12 cellular contexts compared by ENCODE assay signal in the genomic region with DNA sequence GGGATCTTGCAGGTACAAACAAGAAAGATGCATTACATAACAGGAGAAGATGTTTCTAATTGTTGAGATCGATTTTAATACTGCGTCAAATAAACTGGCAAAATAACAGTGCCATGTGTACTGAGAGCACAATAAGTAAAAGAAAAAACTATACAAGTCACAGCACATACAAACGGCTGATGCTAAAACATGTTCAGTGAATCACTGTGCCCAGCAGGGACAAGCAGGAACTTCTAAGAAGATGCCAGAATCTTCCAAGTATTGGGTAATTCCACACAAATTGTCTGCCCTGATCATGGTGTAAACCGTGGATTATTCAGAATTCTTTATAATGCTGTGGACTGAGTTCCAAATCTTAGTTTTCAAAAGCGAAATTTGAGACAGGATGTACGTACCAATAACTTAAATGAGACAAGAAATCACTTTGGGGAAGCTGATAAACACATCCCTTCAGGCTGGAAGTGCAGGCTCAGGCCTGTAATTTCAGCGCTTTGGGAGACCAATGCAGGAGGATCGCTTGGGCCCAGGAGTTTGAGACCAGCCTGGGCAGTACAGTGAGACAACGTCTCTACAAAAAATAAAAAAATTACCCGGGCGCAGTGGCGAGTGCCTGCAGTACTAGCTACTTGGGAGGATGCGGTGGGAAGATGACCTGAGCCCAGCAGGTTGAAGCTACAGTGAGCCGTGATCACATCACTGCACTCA. TPM values are rescaled to one million over a fixed set of nuclear protein-coding genes. Genes with fewer than 3 reads are reported as not detected.
DNase-seq lines count a peak whose midpoint lies in the region; ATAC-seq, FAIRE-seq and TF ChIP-seq lines count a peak whose summit lies in the region.
"Had no signal": no experiment of that assay in that cellular context is flagged by ENCODE, and none has a peak within 500 bp of the region (broad histone marks: within the 10 kb centered on the region; RNA-seq: fewer than 3 reads in every experiment).

No MANE protein-coding gene starts in this region.

- peak overlapping the region; percentile 98 for H3K27ac Mint-ChIP-seq in T-helper 1 cell treated with Interleukin-12 subunit alpha and Interleukin-12 subunit beta and Interleukin-4 antibody, amounts not matched to agents 30 μg/mL and 1 μg/mL, for 36 hours
- H3K27ac Mint-ChIP-seq in MCF 10A (ENCODE audit: low read depth, unreplicated experiment) (no peak overlapping the region), natural killer cell (peak overlapping the region; percentile 88 to 89)

- TF ChIP-seq CTCF in MCF 10A (IDR thresholded peaks at IDR 0.05; ENCODE audit: unreplicated experiment) = no peak
- TF ChIP-seq CTCF in natural killer cell (IDR thresholded peaks at IDR 0.05) = no peak

- peak overlapping the region; percentile 72 for H3K4me3 Mint-ChIP-seq in T-helper 1 cell treated with Interleukin-12 subunit alpha and Interleukin-12 subunit beta and Interleukin-4 antibody, amounts not matched to agents 30 μg/mL and 1 μg/mL, for 36 hours
- no peak overlapping the region for H3K4me3 Mint-ChIP-seq in MCF 10A (ENCODE audit: unreplicated experiment)
- H3K4me3 Mint-ChIP-seq in natural killer cell = peak overlapping the region; percentile 76

- BruUV-seq in MCF 10A (replicated peaks; lab: Mats Ljungman, UMichigan) = no TSS peak

- H3K36me3 Mint-ChIP-seq in T-helper 1 cell treated with Interleukin-12 subunit alpha and Interleukin-12 subunit beta and Interleukin-4 antibody, amounts not matched to agents 30 μg/mL and 1 μg/mL, for 36 hours (ENCODE audit: low read depth) = peaks cover 23% of the 10 kb centered on the region
- no peaks in the 10 kb centered on the region for H3K36me3 Mint-ChIP-seq in MCF 10A (ENCODE audit: insufficient read depth, unreplicated experiment)
- H3K36me3 Mint-ChIP-seq in natural killer cell = peaks cover 13% of the 10 kb centered on the region

- ATAC-seq in natural killer cell (peak; percentile 57 to 72 (median 58)), GM18511 (IDR thresholded peaks at IDR 0.05; ENCODE audit: unreplicated experiment) (no peak), HG02610 (IDR thresholded peaks at IDR 0.05; ENCODE audit: unreplicated experiment) (no peak)

- FAIRE-seq in GM18507 (lab: Jason Lieb, UNC) = peak; percentile 52
- FAIRE-seq: pancreas had no signal

- DNase-seq in GM18507 (ENCODE audit: extremely low spot score, insufficient read length, low read depth) = no peak
- peak; percentile 55 for DNase-seq in MCF 10A (ENCODE audit: unreplicated experiment)
- DNase-seq in natural killer cell = no peak
- DNase-seq in NOMO-1 treated with DMSO at 0.1 percent for 48 hours (lab: John Stamatoyannopoulos, UW; ENCODE audit: unreplicated experiment) = no peak
- DNase-seq in GM19240 (ENCODE audit: insufficient read length, low spot score) = no peak
- DNase-seq: Karpas-422, NCI-H2029, pancreas had no signal

- CTCF ChIA-PET in MCF 10A (lab: Yijun Ruan, JAX) = interaction anchor here (0.6 to 1.2 kb wide), 5 partner anchors 15 to 213 kb away, joined by 3 to 5 read pairs (median 3); no protein-coding TSS in a partner anchor

- H3K9me3 Mint-ChIP-seq in T-helper 1 cell treated with Interleukin-12 subunit alpha and Interleukin-12 subunit beta and Interleukin-4 antibody, amounts not matched to agents 30 μg/mL and 1 μg/mL, for 36 hours = peaks cover 21% of the 10 kb centered on the region
- peaks cover 9% of the 10 kb centered on the region for H3K9me3 Mint-ChIP-seq in MCF 10A (ENCODE audit: unreplicated experiment)
- H3K9me3 Mint-ChIP-seq in natural killer cell = peaks cover 0 to 8% of the 10 kb centered on the region in 2 donors

- H3K4me1 Mint-ChIP-seq in T-helper 1 cell treated with Interleukin-12 subunit alpha and Interleukin-12 subunit beta and Interleukin-4 antibody, amounts not matched to agents 30 μg/mL and 1 μg/mL, for 36 hours (ENCODE audit: low read depth) = peaks cover 80% of the 10 kb centered on the region
- H3K4me1 Mint-ChIP-seq in MCF 10A (ENCODE audit: insufficient read depth, unreplicated experiment) (peaks cover 14% of the 10 kb centered on the region), natural killer cell (peaks cover 86 to 87% of the 10 kb centered on the region in 2 donors)

- POLR2A ChIA-PET in MCF 10A (lab: Yijun Ruan, JAX) = interaction anchor here (0.8 to 1.3 kb wide), 3 partner anchors 44 to 98 kb away, joined by 3 to 4 read pairs (median 4); no protein-coding TSS in a partner anchor

- intact Hi-C loops in MCF 10A (cut with micrococcal nuclease) = no loop called here
- intact Hi-C loops in natural killer cell (cut with micrococcal nuclease) = no loop called here

- no peaks in the 10 kb centered on the region for H3K27me3 Mint-ChIP-seq in T-helper 1 cell treated with Interleukin-12 subunit alpha and Interleukin-12 subunit beta and Interleukin-4 antibody, amounts not matched to agents 30 μg/mL and 1 μg/mL, for 36 hours (ENCODE audit: low read depth)
- no peaks in the 10 kb centered on the region for H3K27me3 Mint-ChIP-seq in MCF 10A (ENCODE audit: insufficient read depth, unreplicated experiment)
- no peaks in the 10 kb centered on the region for H3K27me3 Mint-ChIP-seq in natural killer cell (ENCODE audit: low read depth in 2 of 2)

RNA-seq across cellular contexts. Expression of a gene that starts 54.4 kb away (rescaled TPM):
- total RNA-seq in MCF 10A (2022) = not detected in 2 replicates
- 10 to 100 TPM; 30.4 to 93.4 (median 60.8) TPM for total RNA-seq in natural killer cell
- total RNA-seq: cardiac muscle cell had no signal

Comparison
In these comparisons a context has a peak if more than half of its experiments do, and no peak if none do; other contexts are left out.
1. ATAC-seq: peak in natural killer cell (3 of 3); none in GM18511 (single experiment) and HG02610 (single experiment).
2. RNA of a gene that starts 54.4 kb away (total RNA-seq): 30.4 to 93.4 TPM in natural killer cell; not detected in MCF 10A; every median in the first group is over 10 times any median in the second.